8 cellular contexts compared by ENCODE assay signal in the genomic region with DNA sequence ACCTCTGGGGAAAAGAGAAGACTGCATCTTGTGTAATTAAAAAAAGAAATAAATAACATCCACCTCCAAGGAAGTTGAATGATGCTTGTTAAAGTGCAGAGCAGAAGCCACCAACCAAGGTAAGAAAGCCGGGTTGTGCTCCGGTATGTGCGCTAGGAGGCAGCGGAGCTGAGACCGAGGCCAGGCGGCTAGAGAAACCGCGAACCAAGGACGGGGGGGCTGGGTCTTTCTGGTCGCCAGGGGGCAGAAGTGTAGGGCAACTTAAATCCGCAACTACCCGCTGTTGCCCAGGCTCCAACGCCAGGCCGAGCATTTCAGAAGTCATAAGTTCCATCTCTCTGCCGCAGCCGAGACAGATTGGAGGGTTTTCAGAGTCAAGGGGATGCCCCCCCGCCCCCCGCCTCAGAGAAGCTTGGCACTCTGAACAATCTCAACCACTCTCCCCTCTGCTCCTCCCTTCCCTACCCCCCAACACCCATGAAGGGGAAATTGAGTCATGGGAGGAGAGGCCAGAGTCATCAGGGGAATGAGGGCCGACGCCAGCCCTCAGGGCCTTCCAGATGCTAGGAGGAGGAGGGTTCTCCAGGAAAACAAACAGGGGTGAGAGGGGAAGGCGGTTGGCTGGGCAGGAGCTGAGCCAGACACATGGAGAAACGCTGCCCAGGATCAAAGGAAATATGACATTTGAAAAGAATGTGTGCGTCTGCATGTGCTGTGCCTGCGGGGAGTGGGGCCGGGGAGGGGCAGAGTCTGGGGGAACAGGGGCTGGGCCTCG. TPM values are rescaled to one million over a fixed set of nuclear protein-coding genes. Genes with fewer than 3 reads are reported as not detected.
DNase-seq lines count a peak whose midpoint lies in the region; ATAC-seq and TF ChIP-seq lines count a peak whose summit lies in the region.

No MANE protein-coding gene starts in this region.

- H3K27ac ChIP-seq in HUES48 (ENCODE audit: low read depth, low read length) (peak overlapping the region; percentile 73), PC-3 (ENCODE audit: low read length) (peak overlapping the region; percentile 73), fibroblast of lung (ENCODE audit: insufficient read depth, low read length) (peak overlapping the region; percentile 98)
- H3K27ac ChIP-seq in naive thymus-derived CD4-positive, alpha-beta T cell (ENCODE audit: low read depth, low read length), result no peak overlapping the region

- peak overlapping the region; percentile 50 to 85 (median 82) for H3K4me3 Mint-ChIP-seq in naive thymus-derived CD4-positive, alpha-beta T cell

- H3K4me1 Mint-ChIP-seq in naive thymus-derived CD4-positive, alpha-beta T cell, result peaks cover 23 to 36% (median 29%) of the 10 kb centered on the region in 7 donors

- H3K4me1 ChIP-seq in HUES48 (ENCODE audit: control insufficient read depth, insufficient read depth, low read length) (no peaks in the 10 kb centered on the region), PC-3 (ENCODE audit: insufficient read depth, low read length) (peaks cover 24% of the 10 kb centered on the region), fibroblast of lung (ENCODE audit: control insufficient read depth, extremely low read depth, insufficient read depth, low read length) (peaks cover 23% of the 10 kb centered on the region)
- H3K4me1 ChIP-seq in naive thymus-derived CD4-positive, alpha-beta T cell (ENCODE audit: control insufficient read depth in 2 of 2, insufficient read depth in 2 of 2, low read length in 2 of 2), result peaks cover 12 to 26% of the 10 kb centered on the region in 2 donors

- H3K4me2 ChIP-seq in PC-3 (ENCODE audit: low read length) (peak overlapping the region; percentile 96), fibroblast of lung (ENCODE audit: extremely low read depth, insufficient read depth, low read length) (peak overlapping the region; percentile 53)

- H3K36me3 ChIP-seq in HUES48 (ENCODE audit: control insufficient read depth, insufficient read depth, low read length), result no peaks in the 10 kb centered on the region
- no peaks in the 10 kb centered on the region for H3K36me3 ChIP-seq in PC-3 (ENCODE audit: low read depth, low read length)
- peaks cover 2% of the 10 kb centered on the region for H3K36me3 ChIP-seq in fibroblast of lung (ENCODE audit: control insufficient read depth, insufficient read depth, low read length)
- H3K36me3 ChIP-seq in naive thymus-derived CD4-positive, alpha-beta T cell (ENCODE audit: control insufficient read depth in 2 of 3, insufficient read depth in 3 of 3, low read length in 3 of 3), result no peaks in the 10 kb centered on the region

- peaks cover 37 to 67% (median 52%) of the 10 kb centered on the region in 5 donors for H3K27me3 Mint-ChIP-seq in naive thymus-derived CD4-positive, alpha-beta T cell

- H3F3A ChIP-seq in PC-3 (ENCODE audit: low read length, unreplicated experiment), result no peaks in the 10 kb centered on the region

- H3K27ac Mint-ChIP-seq in naive thymus-derived CD4-positive, alpha-beta T cell, result peak overlapping the region in 3 of 9 donors; percentile 12 to 48 (median 19)

- no peaks in the 10 kb centered on the region for H3K9me2 ChIP-seq in PC-3 (replicated peaks; ENCODE audit: low read length)

- H3K4me3 ChIP-seq in HUES48 (ENCODE audit: low read depth, low read length) (peak overlapping the region; percentile 74), PC-3 (ENCODE audit: low read length) (peak overlapping the region; percentile 63), fibroblast of lung (replicated peaks in 1 of 4; ENCODE audit: control extremely low read depth in 1 of 4, insufficient read depth in 1 of 4, low read depth in 3 of 4, low read length in 4 of 4) (peak overlapping the region; percentile 4 to 100 (median 22))
- no peak overlapping the region for H3K4me3 ChIP-seq in naive thymus-derived CD4-positive, alpha-beta T cell (ENCODE audit: low read length)

- ATAC-seq in PC-3, result peak; percentile 43
- peak; percentile 81 for ATAC-seq in naive thymus-derived CD4-positive, alpha-beta T cell

- H4K20me1 ChIP-seq in PC-3 (ENCODE audit: low read length) (no peaks in the 10 kb centered on the region), fibroblast of lung (ENCODE audit: control insufficient read depth, extremely low read depth, insufficient read depth, low read length) (no peaks in the 10 kb centered on the region)

- H3K27me3 ChIP-seq in HUES48 (ENCODE audit: control insufficient read depth, insufficient read depth, low read length), result peaks cover 16% of the 10 kb centered on the region
- H3K27me3 ChIP-seq in PC-3 (ENCODE audit: low read length), result no peaks in the 10 kb centered on the region
- H3K27me3 ChIP-seq in fibroblast of lung (ENCODE audit: control insufficient read depth, insufficient read depth, low read length), result no peaks in the 10 kb centered on the region
- peaks cover 10 to 23% of the 10 kb centered on the region in 2 donors for H3K27me3 ChIP-seq in naive thymus-derived CD4-positive, alpha-beta T cell (ENCODE audit: control insufficient read depth in 2 of 2, insufficient read depth in 2 of 2, low read length in 2 of 2)

- H3K79me2 ChIP-seq in PC-3 (ENCODE audit: low read length) (no peaks in the 10 kb centered on the region), fibroblast of lung (ENCODE audit: control insufficient read depth, insufficient read depth, low read length) (peaks cover 9% of the 10 kb centered on the region)

- peaks cover 0 to under 1% (median 0%) of the 10 kb centered on the region in 5 donors for H3K36me3 Mint-ChIP-seq in naive thymus-derived CD4-positive, alpha-beta T cell

- CTCF ChIA-PET in PC-3 (lab: Charles Lee), result interaction anchor here (0.5 to 2.2 kb wide), 8 partner anchors 10 to 76 kb away, joined by 3 to 51 read pairs (median 4); no protein-coding TSS in a partner anchor
- CTCF ChIA-PET in naive thymus-derived CD4-positive, alpha-beta T cell (lab: Charles Lee), result interaction anchor here (0.6 to 2.3 kb wide), 6 partner anchors 34 to 1116 kb away, joined by 3 to 19 read pairs (median 3); no protein-coding TSS in a partner anchor

- no TSS peak for BruUV-seq in PC-3 (replicated peaks; lab: Mats Ljungman, UMichigan)

- H3K9me3 ChIP-seq in HUES48 (ENCODE audit: control insufficient read depth, insufficient read depth, low read length) (no peaks in the 10 kb centered on the region), PC-3 (ENCODE audit: low read length) (no peaks in the 10 kb centered on the region), fibroblast of lung (ENCODE audit: control insufficient read depth, insufficient read depth, low read depth, low read length) (no peaks in the 10 kb centered on the region)
- no peaks in the 10 kb centered on the region for H3K9me3 ChIP-seq in naive thymus-derived CD4-positive, alpha-beta T cell (ENCODE audit: control insufficient read depth in 2 of 3, low read length in 3 of 3)

- intact Hi-C loops in PC-3 (cut with micrococcal nuclease), result loop anchor here (1.0 to 2.0 kb wide), 4 partner anchors 33 to 77 kb away; partner anchors contain the start of gene SDR39U1
- intact Hi-C loops in naive thymus-derived CD4-positive, alpha-beta T cell (cut with micrococcal nuclease), result loop anchor here (1.0 to 5.0 kb wide), 5 partner anchors 25 to 71 kb away; no protein-coding TSS in a partner anchor

- DNase-seq in NCI-H146 (lab: John Stamatoyannopoulos, UW) (peak; percentile 47), NCI-H146 treated with DMSO at 0.1 percent for 48 hours (lab: John Stamatoyannopoulos, UW; ENCODE audit: unreplicated experiment) (no peak), PC-3 (peak; percentile 87), fibroblast of lung (ENCODE audit: low read depth in 2 of 2) (peak; percentile 89 to 94)
- peak; percentile 17 to 42 for DNase-seq in activated T-helper 1 cell treated with anti-CD3 and anti-CD28 coated beads, Interleukin-2, amount 50 U/mL, for 16 hours (ENCODE audit: low read depth in 1 of 2, low spot score in 1 of 2)
- peak; percentile 25 to 56 (median 38) for DNase-seq in naive thymus-derived CD4-positive, alpha-beta T cell
- DNase-seq in stimulated activated naive CD4-positive, alpha-beta T cell treated with Interleukin-2 at 50 U/mL for 16 hours (lab: John Stamatoyannopoulos, UW), result peak; percentile 35

- TF ChIP-seq CTCF in PC-3 (conservative IDR thresholded peaks at IDR 0.05; ENCODE audit: low read depth, low read length) (peak; percentile 95), fibroblast of lung (conservative IDR thresholded peaks at IDR 0.05 in 1 of 2, IDR thresholded peaks at IDR 0.05 in 1 of 2; ENCODE audit: low read depth in 1 of 2, low read length in 2 of 2) (peak; percentile 87 to 94)

- peaks cover 0 to 2% (median 0%) of the 10 kb centered on the region in 11 donors for H3K9me3 Mint-ChIP-seq in naive thymus-derived CD4-positive, alpha-beta T cell

- H2AFZ ChIP-seq in PC-3 (ENCODE audit: low read length) (peak overlapping the region; percentile 83), fibroblast of lung (ENCODE audit: low read length) (peak overlapping the region; percentile 60)

- POLR2A ChIA-PET in PC-3 (lab: Charles Lee; ENCODE audit: unreplicated experiment), result interaction anchor here (0.7 to 1.3 kb wide), 3 partner anchors 14 to 65 kb away, joined by 7 to 45 read pairs (median 9); partner anchors contain the start of genes CBLN3 and KHNYN
- POLR2A ChIA-PET in naive thymus-derived CD4-positive, alpha-beta T cell (lab: Charles Lee), result interaction anchor here (0.5 to 2.1 kb wide), 5 partner anchors 26 to 76 kb away, joined by 3 to 27 read pairs (median 3); partner anchors contain the start of genes ADCY4, CBLN3 and KHNYN

- no peak overlapping the region for H3K9ac ChIP-seq in HUES48 (ENCODE audit: low read depth, low read length)
- peak overlapping the region; percentile 65 for H3K9ac ChIP-seq in PC-3 (ENCODE audit: low read length)
- peak overlapping the region; percentile 72 for H3K9ac ChIP-seq in fibroblast of lung (ENCODE audit: insufficient read depth, low read length)

RNA-seq across cellular contexts. Expression of gene NFATC4, which starts 2.2 kb away (rescaled TPM):
- 11.5 and 15.1 TPM in 2 replicates for total RNA-seq in PC-3 (2014; rRNA removed)
- 33.1 and 59.9 TPM in 2 replicates for total RNA-seq in fibroblast of lung
- 23.8 and 27.1 TPM in 2 replicates for polyA plus RNA-seq in fibroblast of lung
- polyA plus RNA-seq in fibroblast of lung (2012), result 65.3 and 70.8 TPM in 2 replicates
- polyA minus RNA-seq in fibroblast of lung (ENCODE audit: low replicate concordance), result 118 and 136 TPM in 2 replicates
- total RNA-seq in naive thymus-derived CD4-positive, alpha-beta T cell, result not detected
- not detected for polyA plus RNA-seq in naive thymus-derived CD4-positive, alpha-beta T cell

RNA-seq across cellular contexts. Expression of gene RIPK3, which starts 26.0 kb away (rescaled TPM):
- total RNA-seq in PC-3 (2014; rRNA removed) (not detected in 2 replicates), fibroblast of lung (0.26 and 0.33 TPM in 2 replicates)
- polyA plus RNA-seq in fibroblast of lung, result 0.20 and 0.34 TPM in 2 replicates
- 0.09 and 0.33 TPM in 2 replicates for polyA plus RNA-seq in fibroblast of lung (2012)
- polyA minus RNA-seq in fibroblast of lung (ENCODE audit: low replicate concordance), result not detected in 2 replicates
- 10 to 100 TPM; 19.9 to 47.5 (median 36.8) TPM for total RNA-seq in naive thymus-derived CD4-positive, alpha-beta T cell
- 10 to 100 TPM in 1 of 2 donors, 1 to 10 TPM in 1; 8.2 to 11.7 TPM for polyA plus RNA-seq in naive thymus-derived CD4-positive, alpha-beta T cell

RNA-seq across cellular contexts. Expression of gene ADCY4, which starts 30.9 kb away (rescaled TPM):
- total RNA-seq in PC-3 (2014; rRNA removed), result 0.04 TPM in 1 of 2 replicates, not detected in the other
- total RNA-seq in fibroblast of lung, result 1.3 and 7.4 TPM in 2 replicates
- 0.43 and 1.4 TPM in 2 replicates for polyA plus RNA-seq in fibroblast of lung
- 0.28 and 1.7 TPM in 2 replicates for polyA plus RNA-seq in fibroblast of lung (2012)
- polyA minus RNA-seq in fibroblast of lung (ENCODE audit: low replicate concordance), result 4.2 and 12.0 TPM in 2 replicates
- total RNA-seq in naive thymus-derived CD4-positive, alpha-beta T cell, result 10 to 100 TPM in 1 of 5 experiments, 1 to 10 TPM in 4; 4.6 to 10.2 (median 6.1) TPM
- polyA plus RNA-seq in naive thymus-derived CD4-positive, alpha-beta T cell, result under 1 TPM in 1 of 2 donors, not detected in 1; 0.25 TPM

RNA-seq across cellular contexts. Expression of gene NYNRIN, which starts 33.0 kb away (rescaled TPM):
- total RNA-seq in PC-3 (2014; rRNA removed) (2.7 and 3.1 TPM in 2 replicates), fibroblast of lung (8.2 and 16.2 TPM in 2 replicates)
- polyA plus RNA-seq in fibroblast of lung, result 7.2 and 7.7 TPM in 2 replicates
- polyA plus RNA-seq in fibroblast of lung (2012), result 7.5 and 10.6 TPM in 2 replicates
- polyA minus RNA-seq in fibroblast of lung (ENCODE audit: low replicate concordance), result 33.7 and 51.2 TPM in 2 replicates
- total RNA-seq in naive thymus-derived CD4-positive, alpha-beta T cell, result 1 to 10 TPM in 1 of 5 experiments, under 1 TPM in 4; 0.08 to 1.3 (median 0.11) TPM
- not detected for polyA plus RNA-seq in naive thymus-derived CD4-positive, alpha-beta T cell

RNA-seq across cellular contexts. Expression of gene LTB4R, which starts 54.5 kb away (rescaled TPM):
- total RNA-seq in PC-3 (2014; rRNA removed) (11.6 and 13.1 TPM in 2 replicates), fibroblast of lung (0.66 and 1.0 TPM in 2 replicates)
- 0.49 and 0.62 TPM in 2 replicates for polyA plus RNA-seq in fibroblast of lung
- polyA plus RNA-seq in fibroblast of lung (2012), result 0.40 and 1.1 TPM in 2 replicates
- polyA minus RNA-seq in fibroblast of lung (ENCODE audit: low replicate concordance), result 0.39 and 1.2 TPM in 2 replicates
- total RNA-seq in naive thymus-derived CD4-positive, alpha-beta T cell, result 10 to 100 TPM; 14.1 to 28.8 (median 26.3) TPM
- 1 to 10 TPM; 9.1 to 9.4 TPM for polyA plus RNA-seq in naive thymus-derived CD4-positive, alpha-beta T cell

Comparison
In these comparisons a context has a peak if more than half of its experiments do, and no peak if none do; other contexts are left out.
1. RNA of gene NFATC4, which starts 2.2 kb away (total RNA-seq): 33.1 to 59.9 TPM in fibroblast of lung and 11.5 to 15.1 TPM in PC-3; not detected in naive thymus-derived CD4-positive, alpha-beta T cell; every median in the first group is over 10 times any median in the second.
2. RNA of gene RIPK3, which starts 26.0 kb away (total RNA-seq): 19.9 to 47.5 TPM in naive thymus-derived CD4-positive, alpha-beta T cell; 0.26 to 0.33 TPM in fibroblast of lung and not detected in PC-3; every median in the first group is over 10 times any median in the second.